ENCODE assay signal across 16 cellular contexts in genomic region chr7:15424468-15424867, GRCh38.
DNase-seq lines count a peak whose midpoint lies in the region; ATAC-seq and TF ChIP-seq lines count a peak whose summit lies in the region.
"Had no signal": no experiment of that assay in that cellular context is flagged by ENCODE, and none has a peak within 500 bp of the region (broad histone marks: within the 10 kb centered on the region; RNA-seq: fewer than 3 reads in every experiment).

No MANE protein-coding gene starts in this region.

- H3K36me3 ChIP-seq in SK-N-SH (replicated peaks in 1 of 2; ENCODE audit: control insufficient read depth in 1 of 2, insufficient read depth in 2 of 2, low read length in 1 of 2) (no peaks in the 10 kb centered on the region), ascending aorta (no peaks in the 10 kb centered on the region)

- POLR2A ChIA-PET in SK-N-SH (lab: Yijun Ruan, JAX) = no interaction called here
- POLR2A ChIA-PET in naive thymus-derived CD8-positive, alpha-beta T cell (lab: Charles Lee) = no interaction called here

- no peak overlapping the region for H3K27ac Mint-ChIP-seq in naive thymus-derived CD8-positive, alpha-beta T cell
- H3K27ac Mint-ChIP-seq in type B pancreatic cell = no peak overlapping the region

- peak overlapping the region in 1 of 2 experiments; percentile 79; a peak in 2 of 4 replicates for H3K27ac ChIP-seq in SK-N-SH (ENCODE audit: low read depth in 2 of 2, low read length in 1 of 2)
- H3K27ac ChIP-seq in ascending aorta = no peak overlapping the region
- H3K27ac ChIP-seq: 22Rv1 had no signal

- TF ChIP-seq CTCF in SK-N-SH (IDR thresholded peaks at IDR 0.05) (no peak), foreskin fibroblast (IDR thresholded peaks at IDR 0.05; ENCODE audit: low read depth, low read length) (no peak), ascending aorta (IDR thresholded peaks at IDR 0.05) (no peak), type B pancreatic cell (conservative IDR thresholded peaks at IDR 0.05) (no peak)

- no peaks in the 10 kb centered on the region; a peak in 1 of 4 replicates for H3K4me1 ChIP-seq in SK-N-SH (ENCODE audit: control insufficient read depth in 1 of 2, insufficient read depth in 2 of 2, low read depth in 1 of 2, low read length in 1 of 2)
- no peaks in the 10 kb centered on the region for H3K4me1 ChIP-seq in ascending aorta
- H3K4me1 ChIP-seq: Caco-2 had no signal

- peak overlapping the region; percentile 47; the same call in 1 of the 2 replicates for H2AFZ ChIP-seq in SK-N-SH (ENCODE audit: low read depth)

- 20% methylated on average over 2 of the region's 2 CpGs for WGBS in SK-N-SH (ENCODE audit: low lambda C conversion rate)

- ATAC-seq in naive thymus-derived CD8-positive, alpha-beta T cell = no peak

- TF ChIP-seq EP300 in SK-N-SH (IDR thresholded peaks at IDR 0.05; ENCODE audit: borderline replicate concordance in 1 of 2, low read depth in 1 of 2, low read length in 1 of 2) = no peak; a peak in 1 of 4 replicates

- no peaks in the 10 kb centered on the region for H4K20me1 ChIP-seq in SK-N-SH (ENCODE audit: insufficient read depth)

- H3K27me3 Mint-ChIP-seq in naive thymus-derived CD8-positive, alpha-beta T cell = peaks cover 0 to 1% (median 0%) of the 10 kb centered on the region in 5 donors
- peaks cover 3% of the 10 kb centered on the region for H3K27me3 Mint-ChIP-seq in type B pancreatic cell

- H3K9ac ChIP-seq in SK-N-SH = peak overlapping the region; percentile 1; the same call in 1 of the 2 replicates

- no peak overlapping the region for H3K4me3 Mint-ChIP-seq in naive thymus-derived CD8-positive, alpha-beta T cell
- H3K4me3 Mint-ChIP-seq in type B pancreatic cell = no peak overlapping the region

- no peaks in the 10 kb centered on the region for H3K27me3 ChIP-seq in SK-N-SH (ENCODE audit: insufficient read depth)
- H3K27me3 ChIP-seq in ascending aorta = no peaks in the 10 kb centered on the region

- intact Hi-C loops in ascending aorta (cut with DNase I) = no loop called here

- H3K4me2 ChIP-seq in SK-N-SH = peak overlapping the region; percentile 2; the same call in 1 of the 2 replicates

- H3K9me3 Mint-ChIP-seq in naive thymus-derived CD8-positive, alpha-beta T cell = peaks cover 0 to 27% (median 10%) of the 10 kb centered on the region in 9 donors
- peaks cover 12% of the 10 kb centered on the region for H3K9me3 Mint-ChIP-seq in type B pancreatic cell

- no peaks in the 10 kb centered on the region for H3K4me1 Mint-ChIP-seq in naive thymus-derived CD8-positive, alpha-beta T cell
- H3K4me1 Mint-ChIP-seq in type B pancreatic cell (ENCODE audit: unreplicated experiment) = peaks cover 7% of the 10 kb centered on the region

- no peak for TF ChIP-seq RAD21 in SK-N-SH (IDR thresholded peaks at IDR 0.05; ENCODE audit: low read length)

- CTCF ChIA-PET in SK-N-SH (lab: Yijun Ruan, JAX) = no interaction called here

- H3K9me3 ChIP-seq in SK-N-SH (no peaks in the 10 kb centered on the region), ascending aorta (no peaks in the 10 kb centered on the region)
- H3K9me3 ChIP-seq: Caco-2 had no signal

- no peaks in the 10 kb centered on the region for H3K79me2 ChIP-seq in SK-N-SH (ENCODE audit: insufficient read depth)

- DNase-seq in A172 (ENCODE audit: low spot score) = peak; percentile 2
- peak; percentile 8 for DNase-seq in GM04503 (ENCODE audit: low read depth)
- DNase-seq in SK-N-SH = no peak
- peak; percentile 23 to 39 for DNase-seq in foreskin fibroblast
- no peak for DNase-seq in ascending aorta (ENCODE audit: low spot score in 2 of 2)
- no peak for DNase-seq in naive thymus-derived CD8-positive, alpha-beta T cell
- no peak for DNase-seq in activated gamma-delta T cell (lab: John Stamatoyannopoulos, UW)
- no peak for DNase-seq in type B pancreatic cell (ENCODE audit: extremely low spot score, unreplicated experiment)
- DNase-seq: AML-193, Caco-2, Kasumi-1, NCI-H1417, NCI-H1930, NCI-H510A treated with DMSO at 0.1 percent for 48 hours, SHP77 treated with DMSO at 0.1 percent for 48 hours had no signal

- no peaks in the 10 kb centered on the region for H3K9me2 ChIP-seq in SK-N-SH

- H3K4me3 ChIP-seq in SK-N-SH (ENCODE audit: low read depth in 2 of 2, low read length in 1 of 2) (no peak overlapping the region), foreskin fibroblast (ENCODE audit: low read depth in 1 of 2, low read length in 2 of 2) (no peak overlapping the region), ascending aorta (no peak overlapping the region)

- peaks cover 17% of the 10 kb centered on the region for H3F3A ChIP-seq in SK-N-SH (replicated peaks; ENCODE audit: insufficient read depth)

- H3K36me3 Mint-ChIP-seq in naive thymus-derived CD8-positive, alpha-beta T cell = peaks cover 0 to 13% (median 0%) of the 10 kb centered on the region in 3 donors
- H3K36me3 Mint-ChIP-seq in type B pancreatic cell = no peaks in the 10 kb centered on the region

TF ChIP-seq in SK-N-SH, 30 proteins besides CTCF, POLR2A, EP300 and RAD21:
- TF ChIP-seq TCF12 (IDR thresholded peaks at IDR 0.05) = peak; percentile 19; the same call in 1 of the 2 replicates
- peak; percentile 57 for TF ChIP-seq JUND (IDR thresholded peaks at IDR 0.05)
- peak; percentile 48; the same call in 1 of the 2 replicates for TF ChIP-seq FOSL2 (IDR thresholded peaks at IDR 0.05; ENCODE audit: borderline replicate concordance, low read depth)
- peak; percentile 29; the same call in 1 of the 2 replicates for TF ChIP-seq PBX3 (IDR thresholded peaks at IDR 0.05)
- TF ChIP-seq, protein P1, sequence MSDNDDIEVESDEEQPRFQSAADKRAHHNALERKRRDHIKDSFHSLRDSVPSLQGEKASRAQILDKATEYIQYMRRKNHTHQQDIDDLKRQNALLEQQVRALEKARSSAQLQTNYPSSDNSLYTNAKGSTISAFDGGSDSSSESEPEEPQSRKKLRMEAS (IDR thresholded peaks at IDR 0.05; ENCODE audit: low read depth) = no peak
- no peak for TF ChIP-seq CHD2 (IDR thresholded peaks at IDR 0.05; ENCODE audit: low read length, partially characterized antibody)

Comparison
In these comparisons a context has a peak if more than half of its experiments do, and no peak if none do; other contexts are left out.
1. DNase-seq: peak in A172 (single experiment), GM04503 (single experiment) and foreskin fibroblast (2 of 2); none in SK-N-SH (single experiment), ascending aorta (0 of 2), naive thymus-derived CD8-positive, alpha-beta T cell (0 of 10), activated gamma-delta T cell (single experiment) and type B pancreatic cell (single experiment).